ENCODE assay signal across 8 cellular contexts in the genomic region with DNA sequence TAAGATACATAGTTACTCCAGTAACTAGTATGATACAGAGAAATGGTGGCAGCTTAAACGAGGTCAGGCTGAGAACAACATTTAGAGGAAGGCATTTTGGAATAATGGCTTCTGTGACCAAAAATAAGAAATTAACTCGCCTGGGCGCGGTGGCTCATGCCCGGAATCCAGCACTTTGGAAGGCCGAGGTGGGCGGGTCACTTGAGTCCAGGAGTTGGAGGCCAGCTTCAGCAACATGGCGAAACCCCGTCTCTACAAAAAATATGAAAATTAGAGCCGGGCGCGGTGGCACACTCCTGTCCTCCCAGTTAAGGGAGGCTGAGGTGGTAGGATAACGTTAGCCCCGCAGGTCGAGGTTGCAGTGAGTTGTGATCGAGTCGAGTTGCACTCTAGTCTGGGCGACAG. TPM values are rescaled to one million over a fixed set of nuclear protein-coding genes. Genes with fewer than 3 reads are reported as not detected.
A peak's percentile ranks its signal among the peaks of the same experiment; 100 is the strongest.
DNase-seq lines count a peak whose midpoint lies in the region; TF ChIP-seq lines count a peak whose summit lies in the region.

No MANE protein-coding gene starts in this region.

- no peak for TF ChIP-seq CTCF in GM13977 (IDR thresholded peaks at IDR 0.05; ENCODE audit: extremely low read depth, insufficient read depth, missing control alignments)

- POLR2A ChIA-PET in activated CD4-positive, alpha-beta memory T cell treated with anti-CD3 and anti-CD28 coated beads, Interleukin-2, amount 10 ng/mL, durations not matched to agents 7 days and 5 days (lab: Charles Lee) = interaction anchor here (0.9 to 6.1 kb wide), 6 partner anchors 10 to 181 kb away, joined by 3 to 89 read pairs (median 28); partner anchors contain the start of genes MRPL18 and TCP1

- peaks cover 29% of the 10 kb centered on the region for H3K36me3 Mint-ChIP-seq in activated CD4-positive, alpha-beta T cell treated with anti-CD3 and anti-CD28 coated beads, Interleukin-2, amount 10 ng/mL, durations not matched to agents 24 days and 14 days (ENCODE audit: low read depth)
- peaks cover 14% of the 10 kb centered on the region for H3K36me3 Mint-ChIP-seq in activated CD4-positive, alpha-beta memory T cell treated with anti-CD3 and anti-CD28 coated beads, Interleukin-2, amount 10 ng/mL, durations not matched to agents 7 days and 5 days (ENCODE audit: low read depth)

- H3K9ac ChIP-seq in iPS-20b (ENCODE audit: low read depth, low read length) (peak overlapping the region; percentile 88; the same call in 1 of the 2 replicates), stomach smooth muscle (ENCODE audit: low read length in 2 of 2) (no peak overlapping the region)

- H3K36me3 ChIP-seq in iPS-20b (ENCODE audit: insufficient read depth, low read depth, low read length) = no peaks in the 10 kb centered on the region
- H3K36me3 ChIP-seq in stomach smooth muscle (ENCODE audit: control insufficient read depth in 2 of 2, insufficient read depth in 2 of 2, low read length in 2 of 2) = no peaks in the 10 kb centered on the region

- H3K27me3 ChIP-seq in iPS-20b (ENCODE audit: insufficient read depth, low read length) (peaks cover 17% of the 10 kb centered on the region), stomach smooth muscle (ENCODE audit: control insufficient read depth in 1 of 2, insufficient read depth in 2 of 2, low read length in 2 of 2) (no peaks in the 10 kb centered on the region)

- DNase-seq in activated CD4-positive, alpha-beta T cell treated with anti-CD3 and anti-CD28 coated beads, Interleukin-2, amount 10 ng/mL, durations not matched to agents 24 days and 14 days = no peak
- DNase-seq in activated CD4-positive, alpha-beta T cell treated with anti-CD3 and anti-CD28 coated beads for 48 hours = no peak
- no peak for DNase-seq in activated CD4-positive, alpha-beta memory T cell treated with anti-CD3 and anti-CD28 coated beads, Interleukin-2, amount 10 ng/mL, durations not matched to agents 7 days and 5 days
- DNase-seq in ureter (ENCODE audit: low spot score) (no peak), GM13977 (ENCODE audit: low spot score) (no peak), HPDE6-E6E7 (ENCODE audit: extremely low spot score) (no peak)

- no peak overlapping the region for H3K27ac ChIP-seq in iPS-20b (ENCODE audit: low read length)
- H3K27ac ChIP-seq in stomach smooth muscle (ENCODE audit: low read length) = no peak overlapping the region

- in situ Hi-C loops in GM13977 (cut with MboI; ENCODE audit: low pct_unique_long_range_greater_than_20kb, low sequenced_read_pairs, unreplicated experiment) = no loop called here

- peak overlapping the region; percentile 91 for H3K27ac Mint-ChIP-seq in activated CD4-positive, alpha-beta T cell treated with anti-CD3 and anti-CD28 coated beads, Interleukin-2, amount 10 ng/mL, durations not matched to agents 24 days and 14 days
- H3K27ac Mint-ChIP-seq in activated CD4-positive, alpha-beta memory T cell treated with anti-CD3 and anti-CD28 coated beads, Interleukin-2, amount 10 ng/mL, durations not matched to agents 7 days and 5 days = no peak overlapping the region

- H3K9me3 ChIP-seq in iPS-20b (ENCODE audit: insufficient read depth, low read depth, low read length) (no peaks in the 10 kb centered on the region), stomach smooth muscle (ENCODE audit: control insufficient read depth in 2 of 2, low read length in 2 of 2) (no peaks in the 10 kb centered on the region)

- peaks cover 12% of the 10 kb centered on the region for H3K27me3 Mint-ChIP-seq in activated CD4-positive, alpha-beta T cell treated with anti-CD3 and anti-CD28 coated beads, Interleukin-2, amount 10 ng/mL, durations not matched to agents 24 days and 14 days
- peaks cover 3% of the 10 kb centered on the region for H3K27me3 Mint-ChIP-seq in activated CD4-positive, alpha-beta memory T cell treated with anti-CD3 and anti-CD28 coated beads, Interleukin-2, amount 10 ng/mL, durations not matched to agents 7 days and 5 days

- peak overlapping the region; percentile 88 for H3K4me3 Mint-ChIP-seq in activated CD4-positive, alpha-beta T cell treated with anti-CD3 and anti-CD28 coated beads, Interleukin-2, amount 10 ng/mL, durations not matched to agents 24 days and 14 days
- H3K4me3 Mint-ChIP-seq in activated CD4-positive, alpha-beta memory T cell treated with anti-CD3 and anti-CD28 coated beads, Interleukin-2, amount 10 ng/mL, durations not matched to agents 7 days and 5 days = peak overlapping the region; percentile 90

- H3K4me1 ChIP-seq in iPS-20b (ENCODE audit: insufficient read depth, low read length) = peaks cover 33% of the 10 kb centered on the region
- H3K4me1 ChIP-seq in stomach smooth muscle (ENCODE audit: control insufficient read depth, insufficient read depth, low read length) = peaks cover 16% of the 10 kb centered on the region

- intact Hi-C loops in activated CD4-positive, alpha-beta T cell treated with anti-CD3 and anti-CD28 coated beads, Interleukin-2, amount 10 ng/mL, durations not matched to agents 24 days and 14 days (cut with micrococcal nuclease) = loop anchor here (1.0 to 10.0 kb wide), 2 partner anchors 9 to 926 kb away; partner anchors contain the start of gene TAGAP

- CTCF ChIA-PET in activated CD4-positive, alpha-beta memory T cell treated with anti-CD3 and anti-CD28 coated beads, Interleukin-2, amount 10 ng/mL, durations not matched to agents 7 days and 5 days (lab: Charles Lee) = interaction anchor here (0.6 kb wide), 1 partner anchor 41 kb away, joined by 3 read pairs; no protein-coding TSS in a partner anchor

- H3K4me3 ChIP-seq in iPS-20b (ENCODE audit: low read length) (peak overlapping the region; percentile 80), stomach smooth muscle (ENCODE audit: low read length in 2 of 2) (peak overlapping the region; percentile 59 to 83)

- no peaks in the 10 kb centered on the region for H3K9me3 Mint-ChIP-seq in activated CD4-positive, alpha-beta T cell treated with anti-CD3 and anti-CD28 coated beads, Interleukin-2, amount 10 ng/mL, durations not matched to agents 24 days and 14 days
- no peaks in the 10 kb centered on the region for H3K9me3 Mint-ChIP-seq in activated CD4-positive, alpha-beta memory T cell treated with anti-CD3 and anti-CD28 coated beads, Interleukin-2, amount 10 ng/mL, durations not matched to agents 7 days and 5 days

- peaks cover 54% of the 10 kb centered on the region for H3K4me1 Mint-ChIP-seq in activated CD4-positive, alpha-beta T cell treated with anti-CD3 and anti-CD28 coated beads, Interleukin-2, amount 10 ng/mL, durations not matched to agents 24 days and 14 days
- peaks cover 62% of the 10 kb centered on the region for H3K4me1 Mint-ChIP-seq in activated CD4-positive, alpha-beta memory T cell treated with anti-CD3 and anti-CD28 coated beads, Interleukin-2, amount 10 ng/mL, durations not matched to agents 7 days and 5 days

RNA-seq across cellular contexts. Expression of gene IGF2R, which starts 1.8 kb away (rescaled TPM):
- 75.1 and 77.9 TPM in 2 replicates for total RNA-seq in activated CD4-positive, alpha-beta T cell treated with anti-CD3 and anti-CD28 coated beads, Interleukin-2, amount 10 ng/mL, durations not matched to agents 24 days and 14 days
- total RNA-seq in activated CD4-positive, alpha-beta memory T cell treated with anti-CD3 and anti-CD28 coated beads, Interleukin-2, amount 10 ng/mL, durations not matched to agents 7 days and 5 days = 10 to 100 TPM; 66.9 to 70.9 TPM
- 87.3 TPM for total RNA-seq in ureter
